In the genomic region with DNA sequence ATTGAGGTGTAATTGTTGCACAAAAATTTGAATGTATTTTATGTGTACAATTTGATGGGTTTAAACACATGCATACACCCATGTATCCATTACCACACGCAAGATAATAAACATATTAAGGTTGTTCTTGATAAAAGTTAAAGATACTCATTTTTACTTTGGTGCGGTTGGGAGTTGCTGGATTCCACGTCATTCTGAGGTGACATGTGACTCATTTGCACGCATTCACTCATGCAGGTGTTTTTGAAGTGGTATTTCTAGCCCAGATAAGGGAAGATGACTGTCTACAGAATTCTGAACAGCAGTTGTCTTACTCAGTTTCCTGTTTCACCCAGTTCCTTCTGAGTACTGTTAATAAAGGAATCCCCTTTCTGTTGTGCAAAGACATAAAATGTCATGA, we compare ENCODE assay signal across 8 cellular contexts.
A peak's percentile ranks its signal among the peaks of the same experiment; 100 is the strongest.
DNase-seq lines count a peak whose midpoint lies in the region; ATAC-seq and TF ChIP-seq lines count a peak whose summit lies in the region.

No MANE protein-coding gene starts in this region.

- peaks cover 2% of the 10 kb centered on the region for H3K36me3 Mint-ChIP-seq in activated CD8-positive, alpha-beta T cell treated with anti-CD3 and anti-CD28 coated beads for 36 hours (ENCODE audit: low read depth)

- H3K9me3 Mint-ChIP-seq in activated CD8-positive, alpha-beta T cell treated with anti-CD3 and anti-CD28 coated beads for 36 hours, result peaks cover 7% of the 10 kb centered on the region

- CTCF ChIA-PET in activated CD8-positive, alpha-beta T cell treated with anti-CD3 and anti-CD28 coated beads for 36 hours (lab: Charles Lee), result no interaction called here

- POLR2A ChIA-PET in activated CD8-positive, alpha-beta T cell treated with anti-CD3 and anti-CD28 coated beads for 36 hours (lab: Charles Lee), result no interaction called here

- peaks cover 47% of the 10 kb centered on the region for H3K4me1 Mint-ChIP-seq in activated CD8-positive, alpha-beta T cell treated with anti-CD3 and anti-CD28 coated beads for 36 hours (ENCODE audit: low read depth)

- H3K27me3 Mint-ChIP-seq in activated CD8-positive, alpha-beta T cell treated with anti-CD3 and anti-CD28 coated beads for 36 hours, result no peaks in the 10 kb centered on the region

- ATAC-seq in GM18511 (IDR thresholded peaks at IDR 0.05; ENCODE audit: unreplicated experiment), result peak; percentile 77
- ATAC-seq in HG03064 (IDR thresholded peaks at IDR 0.05; ENCODE audit: low read depth, unreplicated experiment), result peak; percentile 69
- ATAC-seq in activated CD8-positive, alpha-beta T cell treated with anti-CD3 and anti-CD28 coated beads for 36 hours, result peak; percentile 85
- ATAC-seq in left cardiac atrium, result no peak

- intact Hi-C loops in activated CD8-positive, alpha-beta T cell treated with anti-CD3 and anti-CD28 coated beads for 36 hours (cut with micrococcal nuclease), result no loop called here
- intact Hi-C loops in left cardiac atrium (cut with DNase I), result no loop called here

- peak; percentile 76 for DNase-seq in activated CD8-positive, alpha-beta T cell treated with anti-CD3 and anti-CD28 coated beads for 36 hours
- DNase-seq in renal cortical epithelial cell (ENCODE audit: low read depth) (peak; percentile 21), SKM-1 (lab: John Stamatoyannopoulos, UW; ENCODE audit: unreplicated experiment) (no peak), SK-N-DZ (ENCODE audit: low spot score) (no peak), left cardiac atrium (no peak), cerebellum (ENCODE audit: low spot score) (no peak)

- no peak for TF ChIP-seq CTCF in activated CD8-positive, alpha-beta T cell treated with anti-CD3 and anti-CD28 coated beads for 36 hours (IDR thresholded peaks at IDR 0.05)

- H3K27ac Mint-ChIP-seq in activated CD8-positive, alpha-beta T cell treated with anti-CD3 and anti-CD28 coated beads for 36 hours, result peak overlapping the region; percentile 95

- peak overlapping the region; percentile 9 for H3K4me3 Mint-ChIP-seq in activated CD8-positive, alpha-beta T cell treated with anti-CD3 and anti-CD28 coated beads for 36 hours

Comparison
In these comparisons a context has a peak if more than half of its experiments do, and no peak if none do; other contexts are left out.
1. ATAC-seq: peak in GM18511 (single experiment), HG03064 (single experiment) and activated CD8-positive, alpha-beta T cell treated with anti-CD3 and anti-CD28 coated beads for 36 hours (single experiment); none in left cardiac atrium (0 of 2).
2. DNase-seq: peak in activated CD8-positive, alpha-beta T cell treated with anti-CD3 and anti-CD28 coated beads for 36 hours (single experiment) and renal cortical epithelial cell (single experiment); none in SKM-1 (single experiment), SK-N-DZ (single experiment), left cardiac atrium (single experiment) and cerebellum (single experiment).